24 cellular contexts compared by ENCODE assay signal in genomic region chr1:149945206-149945605, GRCh38.
"Had no signal": no experiment of that assay in that cellular context is flagged by ENCODE, and none has a peak within 500 bp of the region (broad histone marks: within the 10 kb centered on the region; RNA-seq: fewer than 3 reads in every experiment).

No MANE protein-coding gene starts in this region.

- DNase-seq: activated CD4-positive, alpha-beta T cell treated with anti-CD3 and anti-CD28 coated beads for 4 hours; activated CD4-positive, alpha-beta T cell treated with anti-CD3 and anti-CD28 coated beads, Interleukin-2, amount 50 U/mL, for 4 hours; activated naive CD4-positive, alpha-beta T cell; activated T-cell treated with anti-CD3 and anti-CD28 coated beads for 4 hours; activated T-cell treated with anti-CD3 and anti-CD28 coated beads, Interleukin-2, amount 50 U/mL, for 72 hours; colonic mucosa; foreskin keratinocyte; kidney glomerular epithelial cell; left lung; lower lobe of right lung; mesendoderm; mucosa of descending colon; right lobe of liver; stimulated activated CD4-positive, alpha-beta T cell treated with anti-CD3 and anti-CD28 coated beads, Interleukin-4, amount 100 ng/mL, for 1 hour; stimulated activated naive CD8-positive, alpha-beta T cell treated with anti-CD3 and anti-CD28 coated beads, Interleukin-15, Interleukin-2, amounts not matched to agents 100 U/mL and 50 U/mL, for 24 hours; T-helper 1 cell; tibial artery; upper lobe of right lung had no signal

- ATAC-seq: activated naive CD4-positive, alpha-beta T cell treated with anti-CD3 and anti-CD28 coated beads, Interleukin-2, amount 50 U/mL, for 72 hours; activated T-cell treated with anti-CD3 and anti-CD28 coated beads, Interleukin-2, amount 50 U/mL, for 72 hours; foreskin keratinocyte; left lung; lower lobe of right lung; mucosa of descending colon; right lobe of liver; stimulated activated naive CD8-positive, alpha-beta T cell treated with anti-CD3 and anti-CD28 coated beads, Interleukin-15, Interleukin-2, amounts not matched to agents 100 U/mL and 50 U/mL, for 24 hours; upper lobe of right lung had no signal

- H3K4me3 ChIP-seq: colonic mucosa, esophagus muscularis mucosa, left lung, lower lobe of right lung, mucosa of descending colon, right lobe of liver, tibial artery, upper lobe of right lung had no signal

- H3K27ac ChIP-seq: colonic mucosa, foreskin keratinocyte, left lung, lower lobe of right lung, neutrophil, right lobe of liver, tibial artery, upper lobe of right lung, VCaP had no signal

- H3K27me3 ChIP-seq: colonic mucosa, esophagus muscularis mucosa, foreskin keratinocyte, left lung, right lobe of liver, tibial artery, upper lobe of right lung had no signal

- H3K9me3 Mint-ChIP-seq: activated naive CD4-positive, alpha-beta T cell treated with anti-CD3 and anti-CD28 coated beads, Interleukin-2, amount 50 U/mL, for 72 hours; activated T-cell treated with anti-CD3 and anti-CD28 coated beads, Interleukin-2, amount 50 U/mL, for 72 hours; nephron had no signal

- H3K27me3 Mint-ChIP-seq: progenitor cell of endocrine pancreas had no signal

- H3K4me1 ChIP-seq: colonic mucosa, right lobe of liver, tibial artery, upper lobe of right lung had no signal

- H3K36me3 ChIP-seq: colonic mucosa, neutrophil had no signal

- H3K4me3 Mint-ChIP-seq: activated T-cell treated with anti-CD3 and anti-CD28 coated beads, Interleukin-2, amount 50 U/mL, for 72 hours; nephron had no signal

- H3K9me3 ChIP-seq: colonic mucosa, esophagus muscularis mucosa, left lung, lower lobe of right lung, mucosa of descending colon, neutrophil, right lobe of liver, tibial artery, upper lobe of right lung had no signal

- H3K27ac Mint-ChIP-seq: activated T-cell treated with anti-CD3 and anti-CD28 coated beads, Interleukin-2, amount 50 U/mL, for 72 hours; nephron; progenitor cell of endocrine pancreas had no signal
